9 cellular contexts compared by ENCODE assay signal in the genomic region with DNA sequence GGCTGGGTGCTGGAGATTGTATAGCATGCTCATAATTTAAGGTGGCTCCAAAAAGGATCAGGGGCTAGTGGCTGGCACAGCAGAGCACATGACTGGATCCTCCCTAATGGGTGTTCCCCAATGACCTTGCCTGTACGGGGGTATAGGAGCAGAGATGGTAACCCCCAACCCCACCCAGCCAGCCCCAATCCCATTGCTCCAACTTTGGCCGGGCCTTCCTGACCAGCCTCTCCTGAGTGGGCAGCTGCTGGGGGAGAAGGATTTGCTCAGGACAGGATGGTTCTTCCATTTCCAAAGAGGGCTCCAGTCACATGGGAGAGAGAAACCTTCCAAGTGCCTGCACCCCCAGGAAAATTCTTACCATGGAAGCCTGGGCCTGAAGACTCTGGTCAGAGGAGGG. TPM values are rescaled to one million over a fixed set of nuclear protein-coding genes. Genes with fewer than 3 reads are reported as not detected.
DNase-seq lines count a peak whose midpoint lies in the region; ATAC-seq and TF ChIP-seq lines count a peak whose summit lies in the region.
"Had no signal": no experiment of that assay in that cellular context is flagged by ENCODE, and none has a peak within 500 bp of the region (broad histone marks: within the 10 kb centered on the region; RNA-seq: fewer than 3 reads in every experiment).

No MANE protein-coding gene starts in this region.

- DNase-seq in right atrium auricular region (ENCODE audit: low spot score) (no peak), cardiac septum (ENCODE audit: low spot score) (no peak), colonic mucosa (peak; percentile 26), NCI-H187 (lab: John Stamatoyannopoulos, UW) (no peak), HT-29 (ENCODE audit: low spot score) (no peak)

- H3K27me3 ChIP-seq in right atrium auricular region (no peaks in the 10 kb centered on the region), colonic mucosa (no peaks in the 10 kb centered on the region)

- TF ChIP-seq CTCF in right atrium auricular region (IDR thresholded peaks at IDR 0.05) (no peak), colonic mucosa (IDR thresholded peaks at IDR 0.05) (no peak), nephron (IDR thresholded peaks at IDR 0.05; ENCODE audit: unreplicated experiment in 3 of 3) (no peak)

- no peaks in the 10 kb centered on the region for H3K36me3 Mint-ChIP-seq in nephron (ENCODE audit: low read depth)

- no peaks in the 10 kb centered on the region for H3K9me3 Mint-ChIP-seq in nephron

- H3K27ac ChIP-seq in right atrium auricular region: peak overlapping the region; percentile 94 to 99
- H3K27ac ChIP-seq in colonic mucosa: peak overlapping the region; percentile 57

- peak overlapping the region; percentile 76 to 90 (median 86) for H3K4me3 Mint-ChIP-seq in nephron

- peak overlapping the region in 1 of 2 donors; percentile 90 for H3K9ac ChIP-seq in colonic mucosa (ENCODE audit: low read depth in 2 of 2, low read length in 2 of 2)

- intact Hi-C loops in cardiac septum (cut with DNase I) (loop anchor here (2.0 to 10.0 kb wide), 2 partner anchors 15 to 1009 kb away; a partner anchor contains a TSS), colonic mucosa (cut with DNase I) (no loop called here)

- peaks cover 62% of the 10 kb centered on the region for H3K4me1 Mint-ChIP-seq in nephron

- H3K4me3 ChIP-seq in right atrium auricular region (no peak overlapping the region), colonic mucosa (no peak overlapping the region)

- no peaks in the 10 kb centered on the region for H3K9me3 ChIP-seq in right atrium auricular region
- no peaks in the 10 kb centered on the region for H3K9me3 ChIP-seq in colonic mucosa

- H3K36me3 ChIP-seq in right atrium auricular region (no peaks in the 10 kb centered on the region), colonic mucosa (no peaks in the 10 kb centered on the region)

- H3K27me3 Mint-ChIP-seq in nephron (ENCODE audit: low read depth): peaks cover 29% of the 10 kb centered on the region

- H3K27ac Mint-ChIP-seq in nephron: peak overlapping the region; percentile 13 to 92 (median 89)

- no peak for ATAC-seq in HG03520 (IDR thresholded peaks at IDR 0.05; ENCODE audit: unreplicated experiment)
- ATAC-seq in GM21367 (IDR thresholded peaks at IDR 0.05; ENCODE audit: unreplicated experiment): no peak

- H3K4me1 ChIP-seq in right atrium auricular region (peaks cover 0 to 73% of the 10 kb centered on the region in 2 donors), colonic mucosa (peaks cover 7% of the 10 kb centered on the region)

RNA-seq across cellular contexts. Expression of a gene that starts 15.3 kb away (rescaled TPM):
- total RNA-seq in right atrium auricular region (100 to 1,000 TPM; 150 to 238 TPM), cardiac septum (76.3 TPM), colonic mucosa (10 to 100 TPM; 51.1 to 52.0 TPM)
- 49.6 and 61.2 TPM in 2 replicates for total RNA-seq in HT-29 (2014; rRNA removed; shearing (Covaris generic))

RNA-seq across cellular contexts. Expression of a gene that starts 29.2 kb away (rescaled TPM):
- total RNA-seq in right atrium auricular region: 10 to 100 TPM; 17.6 to 23.2 TPM
- total RNA-seq in cardiac septum: 27.5 TPM
- 10 to 100 TPM in 1 of 2 donors, 1 to 10 TPM in 1; 5.0 to 15.2 TPM for total RNA-seq in colonic mucosa
- total RNA-seq in HT-29 (2014; rRNA removed; shearing (Covaris generic)): 0.05 TPM in 1 of 2 replicates, not detected in the other
- total RNA-seq: NCI-H460 had no signal

RNA-seq across cellular contexts. Expression of a gene that starts 33.9 kb away (rescaled TPM):
- total RNA-seq in right atrium auricular region (10 to 100 TPM; 26.8 to 36.9 TPM), cardiac septum (23.2 TPM), colonic mucosa (10 to 100 TPM; 37.7 to 44.0 TPM)
- 105 and 114 TPM in 2 replicates for total RNA-seq in HT-29 (2014; rRNA removed; shearing (Covaris generic))

RNA-seq across cellular contexts. Expression of a gene that starts 43.6 kb away (rescaled TPM):
- total RNA-seq in right atrium auricular region (1 to 10 TPM in 1 of 2 donors, under 1 TPM in 1; 0.44 to 3.2 TPM), cardiac septum (not detected), colonic mucosa (under 1 TPM; 0.30 to 0.58 TPM)
- not detected in 2 replicates for total RNA-seq in HT-29 (2014; rRNA removed; shearing (Covaris generic))
